Comparison of ENCODE assay signal across 8 cellular contexts in genomic region chr16:17921357-17921978, GRCh38.
DNase-seq lines count a peak whose midpoint lies in the region; ATAC-seq, FAIRE-seq and TF ChIP-seq lines count a peak whose summit lies in the region.

No MANE protein-coding gene starts in this region.

- no peak overlapping the region for H3K4me3 ChIP-seq in A549
- no peak overlapping the region for H3K4me3 ChIP-seq in NB4 (ENCODE audit: low read depth, low read length)
- H3K4me3 ChIP-seq in fibroblast of pulmonary artery (replicated peaks; ENCODE audit: low read depth, low read length): no peak overlapping the region

- 0% methylated on average over 2 of the region's 2 CpGs for WGBS in A549 (ENCODE audit: missing lambda C conversion rate)

- in situ Hi-C loops in GM13977 (cut with MboI; ENCODE audit: low pct_unique_long_range_greater_than_20kb, low sequenced_read_pairs, unreplicated experiment): no loop called here

- 0 out of 3 replicates have a peak, but pooled peaks have one; percentile 8 for TF ChIP-seq CTCF in A549 (IDR thresholded peaks at IDR 0.05)
- TF ChIP-seq CTCF in GM13977 (IDR thresholded peaks at IDR 0.05; ENCODE audit: extremely low read depth, insufficient read depth, missing control alignments): peak; percentile 85
- peak; percentile 69 for TF ChIP-seq CTCF in NB4 (IDR thresholded peaks at IDR 0.05; ENCODE audit: low read depth, low read length)
- TF ChIP-seq CTCF in fibroblast of pulmonary artery (IDR thresholded peaks at IDR 0.05; ENCODE audit: low read length, missing control alignments): peak; percentile 4

- TF ChIP-seq POLR2A in A549 (IDR thresholded peaks at IDR 0.05; ENCODE audit: low read length) (no peak), NB4 (IDR thresholded peaks at IDR 0.05; ENCODE audit: extremely low read depth, insufficient read length) (no peak)

- H3K27ac Mint-ChIP-seq in activated CD4-positive, alpha-beta memory T cell treated with anti-CD3 and anti-CD28 coated beads, Interleukin-2, amount 10 ng/mL, durations not matched to agents 7 days and 5 days: no peak overlapping the region

- H3K27ac ChIP-seq in A549: no peak overlapping the region

- peaks cover 7% of the 10 kb centered on the region for H3K9me3 ChIP-seq in A549

- H3K9me3 Mint-ChIP-seq in activated CD4-positive, alpha-beta memory T cell treated with anti-CD3 and anti-CD28 coated beads, Interleukin-2, amount 10 ng/mL, durations not matched to agents 7 days and 5 days: no peaks in the 10 kb centered on the region

- no peak overlapping the region for H3K4me3 Mint-ChIP-seq in activated CD4-positive, alpha-beta memory T cell treated with anti-CD3 and anti-CD28 coated beads, Interleukin-2, amount 10 ng/mL, durations not matched to agents 7 days and 5 days

- peak in 1 of 2 experiments; percentile 36; a peak in 2 of 5 replicates for TF ChIP-seq RAD21 in A549 (conservative IDR thresholded peaks at IDR 0.05 in 1 of 2, IDR thresholded peaks at IDR 0.05 in 1 of 2)

- H3K4me2 ChIP-seq in A549: no peak overlapping the region

- POLR2A ChIA-PET in A549 (lab: Yijun Ruan, JAX): no interaction called here
- POLR2A ChIA-PET in activated CD4-positive, alpha-beta memory T cell treated with anti-CD3 and anti-CD28 coated beads, Interleukin-2, amount 10 ng/mL, durations not matched to agents 7 days and 5 days (lab: Charles Lee): no interaction called here

- no peak for ATAC-seq in A549
- no peak for ATAC-seq in GM21786 (IDR thresholded peaks at IDR 0.05; ENCODE audit: unreplicated experiment)
- no peak for ATAC-seq in HG03039 (IDR thresholded peaks at IDR 0.05; ENCODE audit: unreplicated experiment)

- CTCF ChIA-PET in A549 (lab: Yijun Ruan, JAX): no interaction called here
- CTCF ChIA-PET in activated CD4-positive, alpha-beta memory T cell treated with anti-CD3 and anti-CD28 coated beads, Interleukin-2, amount 10 ng/mL, durations not matched to agents 7 days and 5 days (lab: Charles Lee): interaction anchor here (0.6 to 1.0 kb wide), 2 partner anchors 13 to 17 kb away, joined by 3 read pairs; no protein-coding TSS in a partner anchor

- peak in 1 of 2 experiments; percentile 14 for DNase-seq in A549 (ENCODE audit: low read depth in 1 of 2, low spot score in 1 of 2)
- DNase-seq in GM13977 (ENCODE audit: low spot score): peak; percentile 38
- DNase-seq in NB4 (ENCODE audit: low read depth): peak; percentile 53
- DNase-seq in activated CD4-positive, alpha-beta memory T cell treated with anti-CD3 and anti-CD28 coated beads, Interleukin-2, amount 10 ng/mL, durations not matched to agents 7 days and 5 days: peak; percentile 68
- DNase-seq in fibroblast of pulmonary artery (ENCODE audit: low read depth): peak; percentile 2
- peak; percentile 10 for DNase-seq in stimulated activated CD4-positive, alpha-beta T cell treated with anti-CD3 and anti-CD28 coated beads, Interleukin-2, amount 100 ng/mL, for 4 hours (ENCODE audit: low read depth)

- no peaks in the 10 kb centered on the region for H3K4me1 Mint-ChIP-seq in activated CD4-positive, alpha-beta memory T cell treated with anti-CD3 and anti-CD28 coated beads, Interleukin-2, amount 10 ng/mL, durations not matched to agents 7 days and 5 days

- FAIRE-seq in A549 (lab: Jason Lieb, UNC): no peak

- no peaks in the 10 kb centered on the region for H3K36me3 Mint-ChIP-seq in activated CD4-positive, alpha-beta memory T cell treated with anti-CD3 and anti-CD28 coated beads, Interleukin-2, amount 10 ng/mL, durations not matched to agents 7 days and 5 days (ENCODE audit: low read depth)

- H3K27me3 Mint-ChIP-seq in activated CD4-positive, alpha-beta memory T cell treated with anti-CD3 and anti-CD28 coated beads, Interleukin-2, amount 10 ng/mL, durations not matched to agents 7 days and 5 days: peaks cover 4% of the 10 kb centered on the region

- no peaks in the 10 kb centered on the region for H3K4me1 ChIP-seq in A549

- TF ChIP-seq EP300 in A549 (IDR thresholded peaks at IDR 0.05): no peak

TF ChIP-seq in A549, 52 proteins besides CTCF, POLR2A, EP300 and RAD21:
- no peak for TF ChIP-seq ZC3H11A (IDR thresholded peaks at IDR 0.05)
- TF ChIP-seq ZFP36 (IDR thresholded peaks at IDR 0.05; ENCODE audit: borderline replicate concordance, partially characterized antibody): no peak
- TF ChIP-seq, protein P1, sequence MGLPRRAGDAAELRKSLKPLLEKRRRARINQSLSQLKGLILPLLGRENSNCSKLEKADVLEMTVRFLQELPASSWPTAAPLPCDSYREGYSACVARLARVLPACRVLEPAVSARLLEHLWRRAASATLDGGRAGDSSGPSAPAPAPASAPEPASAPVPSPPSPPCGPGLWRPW (IDR thresholded peaks at IDR 0.05): no peak
- TF ChIP-seq, protein P2, sequence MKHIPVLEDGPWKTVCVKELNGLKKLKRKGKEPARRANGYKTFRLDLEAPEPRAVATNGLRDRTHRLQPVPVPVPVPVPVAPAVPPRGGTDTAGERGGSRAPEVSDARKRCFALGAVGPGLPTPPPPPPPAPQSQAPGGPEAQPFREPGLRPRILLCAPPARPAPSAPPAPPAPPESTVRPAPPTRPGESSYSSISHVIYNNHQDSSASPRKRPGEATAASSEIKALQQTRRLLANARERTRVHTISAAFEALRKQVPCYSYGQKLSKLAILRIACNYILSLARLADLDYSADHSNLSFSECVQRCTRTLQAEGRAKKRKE (CRISPR knock-in tag; IDR thresholded peaks at IDR 0.05; ENCODE audit: low read depth): no peak
- no peak for TF ChIP-seq ELK1 (IDR thresholded peaks at IDR 0.05; ENCODE audit: low read depth, low read length)
- TF ChIP-seq PBX3 (IDR thresholded peaks at IDR 0.05): no peak
- no peak for TF ChIP-seq TFCP2L1 (CRISPR knock-in tag; IDR thresholded peaks at IDR 0.05)
- TF ChIP-seq JUN (IDR thresholded peaks at IDR 0.05): no peak
- no peak for TF ChIP-seq FOSB (CRISPR knock-in tag; IDR thresholded peaks at IDR 0.05)
- no peak for TF ChIP-seq ZSCAN20 (CRISPR knock-in tag; IDR thresholded peaks at IDR 0.05)
- TF ChIP-seq HOXB13 (CRISPR knock-in tag; IDR thresholded peaks at IDR 0.05; ENCODE audit: low read depth): no peak
- TF ChIP-seq SREBF2 (IDR thresholded peaks at IDR 0.05): no peak
- TF ChIP-seq CEBPB (IDR thresholded peaks at IDR 0.05): no peak
- no peak for TF ChIP-seq REST (IDR thresholded peaks at IDR 0.05)
- TF ChIP-seq NFE2L2 (conservative IDR thresholded peaks at IDR 0.05; ENCODE audit: low read length): no peak
- TF ChIP-seq RNF2 (IDR thresholded peaks at IDR 0.05; ENCODE audit: borderline replicate concordance, low read depth): no peak
- no peak for TF ChIP-seq CHD2 (IDR thresholded peaks at IDR 0.05; ENCODE audit: low read length, partially characterized antibody)
- no peak for TF ChIP-seq EHF (CRISPR knock-in tag; IDR thresholded peaks at IDR 0.05)
- TF ChIP-seq PHF8 (IDR thresholded peaks at IDR 0.05; ENCODE audit: borderline replicate concordance, low read depth): no peak
- no peak for TF ChIP-seq JUNB (IDR thresholded peaks at IDR 0.05)

Comparison
In these comparisons a context has a peak if more than half of its experiments do, and no peak if none do; other contexts are left out.
1. CTCF ChIP-seq: peak in every context shown above with its lines; median percentile 85 in GM13977; 69 in NB4; 8 in A549; 4 in fibroblast of pulmonary artery.